In genomic region chr3:118949113-118949760, GRCh38 we compare ENCODE assay signal across 21 cellular contexts.
A peak's percentile ranks its signal among the peaks of the same experiment; 100 is the strongest.
DNase-seq lines count a peak whose midpoint lies in the region; ATAC-seq, FAIRE-seq and TF ChIP-seq lines count a peak whose summit lies in the region.
"Had no signal": no experiment of that assay in that cellular context is flagged by ENCODE, and none has a peak within 500 bp of the region (broad histone marks: within the 10 kb centered on the region; RNA-seq: fewer than 3 reads in every experiment).

No MANE protein-coding gene starts in this region.

- no peak overlapping the region for H3K4me2 ChIP-seq in trophoblast cell (ENCODE audit: low read length)

- no peaks in the 10 kb centered on the region for H3K9me3 ChIP-seq in trophoblast cell (ENCODE audit: insufficient read depth, low read depth, low read length)
- H3K9me3 ChIP-seq: body of pancreas, mucosa of descending colon, neutrophil had no signal

- H4K8ac ChIP-seq in trophoblast cell (ENCODE audit: low read depth, low read length) = peak overlapping the region; percentile 47

- H3K4ac ChIP-seq in trophoblast cell (ENCODE audit: low read depth, low read length) = no peak overlapping the region

- H3K27me3 Mint-ChIP-seq in activated T-cell treated with anti-CD3 and anti-CD28 coated beads, Interleukin-2, amount 50 U/mL, for 24 hours = no peaks in the 10 kb centered on the region
- no peaks in the 10 kb centered on the region for H3K27me3 Mint-ChIP-seq in activated T-helper 17 cell treated with anti-CD3 and anti-CD28 coated beads, Interleukin-2, amount 50 U/mL, for 72 hours

- H3K18ac ChIP-seq in trophoblast cell (ENCODE audit: low read length) = no peak overlapping the region

- H3K27me3 ChIP-seq in trophoblast cell (ENCODE audit: insufficient read depth, low read length) = no peaks in the 10 kb centered on the region
- H3K27me3 ChIP-seq: body of pancreas, heart right ventricle, neutrophil had no signal

- peak overlapping the region; percentile 40 for H2BK5ac ChIP-seq in trophoblast cell (ENCODE audit: low read depth, low read length, poor library complexity)

- peak overlapping the region; percentile 24 for H4K91ac ChIP-seq in trophoblast cell (ENCODE audit: low read depth, low read length)

- no CpG with 5 or more reads among the region's 1 CpG for WGBS in trophoblast cell (ENCODE audit: extremely low coverage, insufficient coverage, insufficient read length)

- ATAC-seq in activated T-helper 17 cell treated with anti-CD3 and anti-CD28 coated beads, Interleukin-2, amount 50 U/mL, for 72 hours (replicated peaks) = peak; percentile 37
- ATAC-seq in HG03439 (IDR thresholded peaks at IDR 0.05; ENCODE audit: unreplicated experiment) = no peak
- ATAC-seq: body of pancreas, heart right ventricle, left ventricle myocardium superior, mucosa of descending colon had no signal

- FAIRE-seq in GM12891 (lab: Jason Lieb, UNC) = no peak
- FAIRE-seq: colon had no signal

- H3K4me3 ChIP-seq in Jurkat, Clone E6-1 (ENCODE audit: low read length) = no peak overlapping the region
- H3K4me3 ChIP-seq in trophoblast cell (ENCODE audit: low read depth, low read length) = no peak overlapping the region
- H3K4me3 ChIP-seq: body of pancreas, heart right ventricle, mucosa of descending colon had no signal

- H2BK12ac ChIP-seq in trophoblast cell (ENCODE audit: low read length) = peak overlapping the region; percentile 40

- no peaks in the 10 kb centered on the region for H3K79me1 ChIP-seq in trophoblast cell (ENCODE audit: low read length)

- H3K9ac ChIP-seq in trophoblast cell (ENCODE audit: low read length) = no peak overlapping the region

- no peak overlapping the region for H2AK5ac ChIP-seq in trophoblast cell (ENCODE audit: low read length)

- no peak for DNase-seq in activated T-cell treated with anti-CD3 and anti-CD28 coated beads, Interleukin-2, amount 50 U/mL, for 24 hours
- DNase-seq in activated T-cell treated with anti-CD3 and anti-CD28 coated beads, Interleukin-2, amount 50 U/mL, for 1 hour = no peak
- peak; percentile 47 for DNase-seq in Jurkat, Clone E6-1 (ENCODE audit: low read depth, low spot score)
- peak; percentile 46 to 79 for DNase-seq in trophoblast cell
- DNase-seq in germinal center (ENCODE audit: low spot score) = no peak
- no peak for DNase-seq in GM12891 (ENCODE audit: insufficient read length, low spot score)
- DNase-seq: activated effector memory CD4-positive, alpha-beta T cell treated with anti-CD3 and anti-CD28 coated beads, Interleukin-2, amount 50 U/mL, for 16 hours; body of pancreas; heart right ventricle; HFFc6; immature natural killer cell; KG1; left ventricle myocardium superior; mucosa of descending colon; NCI-H2029 treated with DMSO at 0.1 percent for 48 hours; NCI-H524 treated with DMSO at 0.1 percent for 48 hours; SW 1271 had no signal

- no peaks in the 10 kb centered on the region for H3K9me3 Mint-ChIP-seq in activated T-cell treated with anti-CD3 and anti-CD28 coated beads, Interleukin-2, amount 50 U/mL, for 24 hours
- H3K9me3 Mint-ChIP-seq in activated T-helper 17 cell treated with anti-CD3 and anti-CD28 coated beads, Interleukin-2, amount 50 U/mL, for 72 hours = peaks cover 3% of the 10 kb centered on the region
- H3K9me3 Mint-ChIP-seq: HFFc6, immature natural killer cell had no signal

- H3K36me3 ChIP-seq in trophoblast cell (ENCODE audit: control insufficient read depth in 1 of 2, insufficient read depth in 2 of 2, low read length in 2 of 2) = no peaks in the 10 kb centered on the region
- H3K36me3 ChIP-seq: heart right ventricle, neutrophil had no signal

- no peak overlapping the region for H2AFZ ChIP-seq in trophoblast cell (ENCODE audit: insufficient read depth, low read length, poor library complexity)

- H4K12ac ChIP-seq in trophoblast cell (ENCODE audit: low read depth, low read length) = no peak overlapping the region

- H3K4me1 ChIP-seq in trophoblast cell (ENCODE audit: control insufficient read depth in 1 of 2, insufficient read depth in 2 of 2, low read length in 2 of 2) = peaks cover 2 to 14% of the 10 kb centered on the region in 2 experiments
- H3K4me1 ChIP-seq: body of pancreas, heart right ventricle had no signal

- no peak for TF ChIP-seq POLR2A in GM12891 (IDR thresholded peaks at IDR 0.05; ENCODE audit: low read depth, low read length)

- H3K36me3 Mint-ChIP-seq in activated T-cell treated with anti-CD3 and anti-CD28 coated beads, Interleukin-2, amount 50 U/mL, for 24 hours (ENCODE audit: low read depth) = no peaks in the 10 kb centered on the region
- H3K36me3 Mint-ChIP-seq in activated T-helper 17 cell treated with anti-CD3 and anti-CD28 coated beads, Interleukin-2, amount 50 U/mL, for 72 hours (ENCODE audit: low read depth) = no peaks in the 10 kb centered on the region
- H3K36me3 Mint-ChIP-seq: immature natural killer cell had no signal

- H3K27ac ChIP-seq in trophoblast cell (ENCODE audit: low read depth, low read length) = peak overlapping the region; percentile 21
- H3K27ac ChIP-seq: body of pancreas, heart right ventricle, neutrophil had no signal

- no peak overlapping the region for H3K14ac ChIP-seq in trophoblast cell (ENCODE audit: low read length)

- no peak overlapping the region for H3K4me3 Mint-ChIP-seq in activated T-cell treated with anti-CD3 and anti-CD28 coated beads, Interleukin-2, amount 50 U/mL, for 24 hours
- peak overlapping the region; percentile 47 for H3K4me3 Mint-ChIP-seq in activated T-helper 17 cell treated with anti-CD3 and anti-CD28 coated beads, Interleukin-2, amount 50 U/mL, for 72 hours
- H3K4me3 Mint-ChIP-seq: HFFc6 had no signal

- H3K27ac Mint-ChIP-seq in activated T-cell treated with anti-CD3 and anti-CD28 coated beads, Interleukin-2, amount 50 U/mL, for 24 hours = peak overlapping the region; percentile 50
- no peak overlapping the region for H3K27ac Mint-ChIP-seq in activated T-helper 17 cell treated with anti-CD3 and anti-CD28 coated beads, Interleukin-2, amount 50 U/mL, for 72 hours
- H3K27ac Mint-ChIP-seq: HFFc6 had no signal

- peaks cover 43% of the 10 kb centered on the region for H3K4me1 Mint-ChIP-seq in activated T-cell treated with anti-CD3 and anti-CD28 coated beads, Interleukin-2, amount 50 U/mL, for 24 hours (ENCODE audit: low read depth)
- peaks cover 18% of the 10 kb centered on the region for H3K4me1 Mint-ChIP-seq in activated T-helper 17 cell treated with anti-CD3 and anti-CD28 coated beads, Interleukin-2, amount 50 U/mL, for 72 hours

- H3K79me2 ChIP-seq in trophoblast cell (ENCODE audit: control insufficient read depth, insufficient read depth, low read length, poor library complexity) = no peaks in the 10 kb centered on the region

- no peak overlapping the region for H3K23ac ChIP-seq in trophoblast cell (ENCODE audit: low read length)

- H2BK120ac ChIP-seq in trophoblast cell (ENCODE audit: insufficient read depth, low read length, poor library complexity) = peak overlapping the region; percentile 72

TF ChIP-seq in GM12891, 5 proteins besides CTCF, POLR2A, EP300 and RAD21:
- TF ChIP-seq POU2F2 (IDR thresholded peaks at IDR 0.05; ENCODE audit: low read depth, low read length) (no peak), SPI1 (IDR thresholded peaks at IDR 0.05; ENCODE audit: low read depth, low read length) (no peak), POLR2AphosphoS5 (IDR thresholded peaks at IDR 0.05; ENCODE audit: low read depth, low read length) (no peak), TAF1 (IDR thresholded peaks at IDR 0.05; ENCODE audit: low read depth, low read length) (no peak), PAX5 (IDR thresholded peaks at IDR 0.05; ENCODE audit: insufficient read depth, low read length, severe bottlenecking) (no peak)
TF ChIP-seq in GM12891: peak in this region for 0.

Comparison
In these comparisons a context has a peak if more than half of its experiments do, and no peak if none do; other contexts are left out.
1. DNase-seq: peak in Jurkat, Clone E6-1 (single experiment) and trophoblast cell (2 of 2); none in activated T-cell treated with anti-CD3 and anti-CD28 coated beads, Interleukin-2, amount 50 U/mL, for 24 hours (single experiment), activated T-cell treated with anti-CD3 and anti-CD28 coated beads, Interleukin-2, amount 50 U/mL, for 1 hour (single experiment), germinal center (single experiment) and GM12891 (single experiment).